28 cellular contexts compared by ENCODE assay signal in genomic region chr4:125042031-125042430, GRCh38.
DNase-seq lines count a peak whose midpoint lies in the region; ATAC-seq, FAIRE-seq and TF ChIP-seq lines count a peak whose summit lies in the region.
"Had no signal": no experiment of that assay in that cellular context is flagged by ENCODE, and none has a peak within 500 bp of the region (broad histone marks: within the 10 kb centered on the region; RNA-seq: fewer than 3 reads in every experiment).

No MANE protein-coding gene starts in this region.

- H3K14ac ChIP-seq in mesenchymal stem cell (ENCODE audit: low read length in 2 of 2): no peak overlapping the region

- H3K36me3 Mint-ChIP-seq in endodermal cell (ENCODE audit: low read depth): no peaks in the 10 kb centered on the region
- H3K36me3 Mint-ChIP-seq in activated CD8-positive, alpha-beta memory T cell treated with anti-CD3 and anti-CD28 coated beads, Interleukin-2, amount 10 ng/mL, durations not matched to agents 7 days and 5 days: no peaks in the 10 kb centered on the region

- H3K9me3 Mint-ChIP-seq in endodermal cell: no peaks in the 10 kb centered on the region
- peaks cover 8% of the 10 kb centered on the region for H3K9me3 Mint-ChIP-seq in activated CD8-positive, alpha-beta memory T cell treated with anti-CD3 and anti-CD28 coated beads, Interleukin-2, amount 10 ng/mL, durations not matched to agents 7 days and 5 days (ENCODE audit: low read depth)

- no peak overlapping the region for H3K4me3 Mint-ChIP-seq in endodermal cell
- no peak overlapping the region for H3K4me3 Mint-ChIP-seq in activated CD8-positive, alpha-beta memory T cell treated with anti-CD3 and anti-CD28 coated beads, Interleukin-2, amount 10 ng/mL, durations not matched to agents 7 days and 5 days
- H3K4me3 Mint-ChIP-seq: CD4-positive, alpha-beta T cell; H9 had no signal

- CTCF ChIA-PET in activated CD8-positive, alpha-beta memory T cell treated with anti-CD3 and anti-CD28 coated beads, Interleukin-2, amount 10 ng/mL, durations not matched to agents 7 days and 5 days (lab: Charles Lee): no interaction called here

- peak; percentile 67 for ATAC-seq in RWPE2 (ENCODE audit: low read depth)
- ATAC-seq in GM21515 (IDR thresholded peaks at IDR 0.05; ENCODE audit: unreplicated experiment): no peak
- ATAC-seq in activated CD8-positive, alpha-beta memory T cell treated with anti-CD3 and anti-CD28 coated beads, Interleukin-2, amount 10 ng/mL, durations not matched to agents 7 days and 5 days: no peak
- ATAC-seq: GM12878 had no signal

- H3K4me1 ChIP-seq in RWPE2 (ENCODE audit: insufficient read depth, poor library complexity, severe bottlenecking) (peaks cover 16% of the 10 kb centered on the region), endodermal cell (ENCODE audit: control insufficient read depth, insufficient read depth, low read length) (no peaks in the 10 kb centered on the region), mesenchymal stem cell (ENCODE audit: control insufficient read depth, insufficient read depth, low read depth, low read length) (no peaks in the 10 kb centered on the region)
- H3K4me1 ChIP-seq: Caco-2, Peyer's patch had no signal

- no peak overlapping the region for H3K18ac ChIP-seq in mesenchymal stem cell (ENCODE audit: low read depth in 1 of 2, low read length in 2 of 2)

- H3K4me2 ChIP-seq in mesenchymal stem cell (ENCODE audit: low read length, poor library complexity, severe bottlenecking): no peak overlapping the region

- no peak overlapping the region for H2BK15ac ChIP-seq in mesenchymal stem cell (ENCODE audit: low read depth, poor library complexity, severe bottlenecking)

- H3K27ac ChIP-seq in RWPE2 (ENCODE audit: poor library complexity, severe bottlenecking): peak overlapping the region; percentile 55
- H3K27ac ChIP-seq in endodermal cell (ENCODE audit: low read depth, low read length): no peak overlapping the region
- H3K27ac ChIP-seq in mesenchymal stem cell (ENCODE audit: low read length, poor library complexity, severe bottlenecking): no peak overlapping the region
- H3K27ac ChIP-seq: HL-60, Peyer's patch, SK-N-MC had no signal

- no peak overlapping the region for H4K91ac ChIP-seq in mesenchymal stem cell (ENCODE audit: low read length)

- H3K27me3 ChIP-seq in RWPE2 (ENCODE audit: insufficient read depth, poor library complexity, severe bottlenecking) (no peaks in the 10 kb centered on the region), endodermal cell (ENCODE audit: control insufficient read depth, insufficient read depth, low read length, poor library complexity, severe bottlenecking) (no peaks in the 10 kb centered on the region), mesenchymal stem cell (ENCODE audit: control insufficient read depth in 1 of 2, insufficient read depth in 1 of 2, low read length in 2 of 2) (no peaks in the 10 kb centered on the region)
- H3K27me3 ChIP-seq: Peyer's patch had no signal

- H3K4me1 Mint-ChIP-seq in endodermal cell: peaks cover 7% of the 10 kb centered on the region
- no peaks in the 10 kb centered on the region for H3K4me1 Mint-ChIP-seq in activated CD8-positive, alpha-beta memory T cell treated with anti-CD3 and anti-CD28 coated beads, Interleukin-2, amount 10 ng/mL, durations not matched to agents 7 days and 5 days

- peak overlapping the region; percentile 41 for H3K27ac Mint-ChIP-seq in endodermal cell
- H3K27ac Mint-ChIP-seq in activated CD8-positive, alpha-beta memory T cell treated with anti-CD3 and anti-CD28 coated beads, Interleukin-2, amount 10 ng/mL, durations not matched to agents 7 days and 5 days: no peak overlapping the region
- H3K27ac Mint-ChIP-seq: CD4-positive, alpha-beta T cell; H9 had no signal

- H2BK5ac ChIP-seq in mesenchymal stem cell (ENCODE audit: low read depth, low read length, poor library complexity, severe bottlenecking): no peak overlapping the region

- H3K23ac ChIP-seq in mesenchymal stem cell (ENCODE audit: low read length in 2 of 2): no peak overlapping the region

- H2BK12ac ChIP-seq in mesenchymal stem cell (ENCODE audit: low read length in 2 of 2): no peak overlapping the region

- 92 to 100% methylated on average over 1 to 3 of the region's 3 CpGs for WGBS in endodermal cell (ENCODE audit: insufficient coverage in 1 of 2, insufficient read length in 1 of 2), 2 experiments
- 63% methylated on average over 1 of the region's 3 CpGs for WGBS in mesenchymal stem cell

- DNase-seq in D721Med (ENCODE audit: insufficient read length, low spot score) (no peak), RWPE2 (ENCODE audit: low spot score) (no peak), endodermal cell (no peak), mesenchymal stem cell (peak; percentile 36), EL (no peak), nucleus accumbens (lab: John Stamatoyannopoulos, UW) (no peak)
- no peak for DNase-seq in activated CD8-positive, alpha-beta memory T cell treated with anti-CD3 and anti-CD28 coated beads, Interleukin-2, amount 10 ng/mL, durations not matched to agents 7 days and 5 days
- DNase-seq: Caco-2; CD4-positive, alpha-beta T cell; DMS153; GF-D8; H9; IMR-90; NCI-H1092; NCI-H146; NCI-H2081; NCI-H2171 treated with DMSO at 0.1 percent for 48 hours; NCI-H446; NCI-H526 treated with DMSO at 0.1 percent for 48 hours; NK-92 treated with Interleukin-12 subunit alpha and Interleukin-12 subunit beta, amount 100 ng/mL, for 24 hours; Peyer's patch; SHP77 had no signal

- no peak overlapping the region for H2AFZ ChIP-seq in mesenchymal stem cell (ENCODE audit: low read depth, low read length)

- H3K27me3 Mint-ChIP-seq in endodermal cell (ENCODE audit: insufficient read depth): no peaks in the 10 kb centered on the region
- H3K27me3 Mint-ChIP-seq in activated CD8-positive, alpha-beta memory T cell treated with anti-CD3 and anti-CD28 coated beads, Interleukin-2, amount 10 ng/mL, durations not matched to agents 7 days and 5 days: no peaks in the 10 kb centered on the region
- H3K27me3 Mint-ChIP-seq: CD4-positive, alpha-beta T cell had no signal

- H3K36me3 ChIP-seq in RWPE2 (ENCODE audit: low read depth) (no peaks in the 10 kb centered on the region; the same call in 1 of the 2 replicates), endodermal cell (ENCODE audit: control insufficient read depth, insufficient read depth, low read length) (no peaks in the 10 kb centered on the region), mesenchymal stem cell (ENCODE audit: control insufficient read depth in 1 of 2, insufficient read depth in 2 of 2, low read depth in 1 of 2, low read length in 2 of 2) (no peaks in the 10 kb centered on the region)
- H3K36me3 ChIP-seq: Peyer's patch had no signal

- peak; percentile 88 for FAIRE-seq in D721Med (lab: Jason Lieb, UNC)
- FAIRE-seq: A204.1, GM12878, GM18507 had no signal

- H2BK120ac ChIP-seq in mesenchymal stem cell (ENCODE audit: low read depth, low read length): no peak overlapping the region

- H4K8ac ChIP-seq in mesenchymal stem cell (ENCODE audit: low read length): no peak overlapping the region

- H3K79me1 ChIP-seq in mesenchymal stem cell (replicated peaks; ENCODE audit: low read length, poor library complexity, severe bottlenecking): no peaks in the 10 kb centered on the region

- TF ChIP-seq CTCF in D721Med (IDR thresholded peaks at IDR 0.05; ENCODE audit: insufficient read depth, missing control alignments): no peak
- TF ChIP-seq CTCF in RWPE2 (IDR thresholded peaks at IDR 0.05; ENCODE audit: poor library complexity, severe bottlenecking): no peak
- TF ChIP-seq CTCF in endodermal cell (conservative IDR thresholded peaks at IDR 0.05): no peak

- H3K4me3 ChIP-seq in RWPE2 (ENCODE audit: severe bottlenecking) (no peak overlapping the region), endodermal cell (ENCODE audit: low read length) (no peak overlapping the region), mesenchymal stem cell (ENCODE audit: insufficient read depth in 1 of 2, low read depth in 1 of 2, low read length in 2 of 2) (no peak overlapping the region)
- H3K4me3 ChIP-seq: GM12878, Peyer's patch, SK-N-MC had no signal

- no peak overlapping the region for H3K4ac ChIP-seq in mesenchymal stem cell (ENCODE audit: low read depth in 1 of 2, low read length in 2 of 2)

- H2AK5ac ChIP-seq in mesenchymal stem cell (ENCODE audit: low read length, severe bottlenecking): no peak overlapping the region

- H3K9ac ChIP-seq in endodermal cell (ENCODE audit: extremely low read depth, low read length, poor library complexity, severe bottlenecking) (no peak overlapping the region), mesenchymal stem cell (ENCODE audit: low read length) (no peak overlapping the region)

- H3K9me3 ChIP-seq in RWPE2 (ENCODE audit: severe bottlenecking) (no peaks in the 10 kb centered on the region), endodermal cell (ENCODE audit: control insufficient read depth, low read length) (no peaks in the 10 kb centered on the region), mesenchymal stem cell (ENCODE audit: control insufficient read depth, low read length) (no peaks in the 10 kb centered on the region)
- H3K9me3 ChIP-seq: Caco-2, Peyer's patch had no signal
